ENCODE assay signal across 15 cellular contexts in genomic region chr16:81327483-81328196, GRCh38.
"Had no signal": no experiment of that assay in that cellular context is flagged by ENCODE, and none has a peak within 500 bp of the region (broad histone marks: within the 10 kb centered on the region; RNA-seq: fewer than 3 reads in every experiment).

No MANE protein-coding gene starts in this region.

- H3K27me3 ChIP-seq: cardiac muscle cell had no signal

- DNase-seq: activated CD4-positive, alpha-beta memory T cell treated with anti-CD3 and anti-CD28 coated beads, Interleukin-2, amount 10 ng/mL, durations not matched to agents 7 days and 5 days; activated CD4-positive, alpha-beta T cell treated with anti-CD3 and anti-CD28 coated beads for 1 hour; activated gamma-delta T cell; activated naive CD8-positive, alpha-beta T cell treated with anti-CD3 and anti-CD28 coated beads for 36 hours; activated T-cell treated with anti-CD3 and anti-CD28 coated beads, Interleukin-2, amount 50 U/mL, for 48 hours; effector CD8-positive, alpha-beta T cell; stimulated activated CD4-positive, alpha-beta T cell treated with anti-CD3 and anti-CD28 coated beads, Interleukin-2, amount 100 ng/mL, for 48 hours; stimulated activated naive CD8-positive, alpha-beta T cell treated with anti-CD3 and anti-CD28 coated beads, Interleukin-15, Interleukin-2, amounts not matched to agents 100 U/mL and 50 U/mL, for 24 hours had no signal

- ATAC-seq: natural killer cell treated with Interleukin-12 subunit alpha and Interleukin-12 subunit beta and Interleukin-15 and Interleukin-18, amount 100 ng/mL, for 72 hours; sciatic nerve; stimulated activated naive CD8-positive, alpha-beta T cell treated with anti-CD3 and anti-CD28 coated beads, Interleukin-15, Interleukin-2, amounts not matched to agents 100 U/mL and 50 U/mL, for 24 hours had no signal

- H3K36me3 ChIP-seq: cardiac muscle cell, thoracic aorta had no signal

- H3K9me3 ChIP-seq: thoracic aorta had no signal

- FAIRE-seq: colon, urothelium cell line had no signal

- H3K4me3 ChIP-seq: cardiac muscle cell, lung, thoracic aorta had no signal

- H3K27ac ChIP-seq: cardiac muscle cell, thoracic aorta had no signal
